Comparison of ENCODE assay signal across 23 cellular contexts in genomic region chr17:73706428-73706827, GRCh38.
"Had no signal": no experiment of that assay in that cellular context is flagged by ENCODE, and none has a peak within 500 bp of the region (broad histone marks: within the 10 kb centered on the region; RNA-seq: fewer than 3 reads in every experiment).

No MANE protein-coding gene starts in this region.

- H3K27me3 Mint-ChIP-seq: activated T-cell treated with anti-CD3 and anti-CD28 coated beads, Interleukin-2, amount 50 U/mL, for 24 hours had no signal

- H3K4me1 ChIP-seq: SJCRH30 had no signal

- H3K4me3 Mint-ChIP-seq: activated CD4-positive, alpha-beta T cell treated with anti-CD3 and anti-CD28 coated beads, Interleukin-2, amount 10 ng/mL, durations not matched to agents 24 days and 14 days; activated CD8-positive, alpha-beta T cell treated with anti-CD3 and anti-CD28 coated beads, Interleukin-2, amount 10 ng/mL, durations not matched to agents 7 days and 5 days; activated naive CD4-positive, alpha-beta T cell treated with anti-CD3 and anti-CD28 coated beads, Interleukin-2, amount 10 ng/mL, durations not matched to agents 7 days and 5 days; activated naive CD8-positive, alpha-beta T cell; activated naive CD8-positive, alpha-beta T cell treated with anti-CD3 and anti-CD28 coated beads, Interleukin-2, amount 50 U/mL, for 24 hours; activated T-cell treated with anti-CD3 and anti-CD28 coated beads, Interleukin-2, amount 50 U/mL, for 24 hours; central memory CD8-positive, alpha-beta T cell had no signal

- H3K36me3 ChIP-seq: cardiac muscle cell, Peyer's patch, SJCRH30 had no signal

- H3K27me3 ChIP-seq: Peyer's patch had no signal

- H3K27ac Mint-ChIP-seq: activated CD4-positive, alpha-beta T cell treated with anti-CD3 and anti-CD28 coated beads, Interleukin-2, amount 10 ng/mL, durations not matched to agents 24 days and 14 days; activated CD8-positive, alpha-beta T cell treated with anti-CD3 and anti-CD28 coated beads, Interleukin-2, amount 10 ng/mL, durations not matched to agents 7 days and 5 days; activated naive CD4-positive, alpha-beta T cell treated with anti-CD3 and anti-CD28 coated beads, Interleukin-2, amount 10 ng/mL, durations not matched to agents 7 days and 5 days; activated naive CD8-positive, alpha-beta T cell; activated naive CD8-positive, alpha-beta T cell treated with anti-CD3 and anti-CD28 coated beads, Interleukin-2, amount 50 U/mL, for 24 hours; activated T-cell treated with anti-CD3 and anti-CD28 coated beads, Interleukin-2, amount 50 U/mL, for 24 hours; activated T-helper 2 cell treated with anti-CD3 and anti-CD28 coated beads, Interferon-gamma antibody, Interleukin-2, Interleukin-4, amounts not matched to agents 10 μg/mL and 5 μg/mL and 100 μg/mL, durations not matched to agents 14 hours and 24 hours and 36 hours had no signal

- H3K27ac ChIP-seq: cardiac muscle cell, Peyer's patch, SJCRH30, SK-N-MC had no signal

- H3K36me3 Mint-ChIP-seq: activated naive CD4-positive, alpha-beta T cell treated with anti-CD3 and anti-CD28 coated beads, Interleukin-2, amount 10 ng/mL, durations not matched to agents 7 days and 5 days; activated naive CD8-positive, alpha-beta T cell had no signal

- DNase-seq: activated CD4-positive, alpha-beta T cell treated with anti-CD3 and anti-CD28 coated beads, Interleukin-2, amount 10 ng/mL, durations not matched to agents 24 days and 14 days; activated CD4-positive, alpha-beta T cell treated with anti-CD3 and anti-CD28 coated beads, Interleukin-2, amount 50 U/mL, for 48 hours; activated CD8-positive, alpha-beta T cell treated with anti-CD3 and anti-CD28 coated beads, Interleukin-2, amount 10 ng/mL, durations not matched to agents 7 days and 5 days; activated naive CD4-positive, alpha-beta T cell treated with anti-CD3 and anti-CD28 coated beads, Interleukin-2, amount 10 ng/mL, durations not matched to agents 7 days and 5 days; activated naive CD8-positive, alpha-beta T cell treated with anti-CD3 and anti-CD28 coated beads, Interleukin-2, amount 50 U/mL, for 24 hours; activated T-cell treated with anti-CD3 and anti-CD28 coated beads, Interleukin-2, amount 50 U/mL, for 24 hours; Kasumi-1; KG1; MM.1S; NCI-H2029 treated with DMSO at 0.1 percent for 48 hours; NCI-H2107; NCI-H2171; NK-92 treated with Interleukin-12 subunit alpha and Interleukin-12 subunit beta, amount 100 ng/mL, for 24 hours; Peyer's patch; Right ventricle myocardium superior; RPMI8226; SJCRH30; T1000 had no signal

- ATAC-seq: activated CD8-positive, alpha-beta T cell treated with anti-CD3 and anti-CD28 coated beads, Interleukin-2, amount 10 ng/mL, durations not matched to agents 7 days and 5 days; activated naive CD8-positive, alpha-beta T cell treated with anti-CD3 and anti-CD28 coated beads, Interleukin-2, amount 50 U/mL, for 24 hours had no signal

- H3K9me3 Mint-ChIP-seq: activated CD4-positive, alpha-beta T cell treated with anti-CD3 and anti-CD28 coated beads, Interleukin-2, amount 10 ng/mL, durations not matched to agents 24 days and 14 days; activated naive CD4-positive, alpha-beta T cell treated with anti-CD3 and anti-CD28 coated beads, Interleukin-2, amount 10 ng/mL, durations not matched to agents 7 days and 5 days; activated naive CD8-positive, alpha-beta T cell treated with anti-CD3 and anti-CD28 coated beads, Interleukin-2, amount 50 U/mL, for 24 hours; activated T-cell treated with anti-CD3 and anti-CD28 coated beads, Interleukin-2, amount 50 U/mL, for 24 hours; activated T-helper 2 cell treated with anti-CD3 and anti-CD28 coated beads, Interferon-gamma antibody, Interleukin-2, Interleukin-4, amounts not matched to agents 10 μg/mL and 5 μg/mL and 100 μg/mL, durations not matched to agents 14 hours and 24 hours and 36 hours; central memory CD8-positive, alpha-beta T cell had no signal

- H3K4me3 ChIP-seq: cardiac muscle cell, Peyer's patch, SJCRH30, SK-N-MC had no signal

- H3K9me3 ChIP-seq: Peyer's patch, SJCRH30 had no signal
